Comparison of ENCODE assay signal across 15 cellular contexts in genomic region chr9:69184266-69184665, GRCh38. TPM values are rescaled to one million over a fixed set of nuclear protein-coding genes. Genes with fewer than 3 reads are reported as not detected.
A peak's percentile ranks its signal among the peaks of the same experiment; 100 is the strongest.
DNase-seq lines count a peak whose midpoint lies in the region; TF ChIP-seq lines count a peak whose summit lies in the region.
"Had no signal": no experiment of that assay in that cellular context is flagged by ENCODE, and none has a peak within 500 bp of the region (broad histone marks: within the 10 kb centered on the region; RNA-seq: fewer than 3 reads in every experiment).

No MANE protein-coding gene starts in this region.

- H2BK20ac ChIP-seq in H9 (ENCODE audit: low read depth, low read length, poor library complexity, severe bottlenecking) = no peak overlapping the region

- H3K27ac ChIP-seq in H9 (ENCODE audit: insufficient read length, low read depth, low read length) (no peak overlapping the region), thymus (ENCODE audit: low read depth) (peak overlapping the region; percentile 18), Peyer's patch (no peak overlapping the region)

- no CpG with 5 or more reads among the region's 5 CpGs for WGBS in H9 (ENCODE audit: extremely low coverage, insufficient read length, low lambda C conversion rate)
- WGBS in thymus = 95% methylated on average over 5 of the region's 5 CpGs

- H3K23me2 ChIP-seq in H9 (ENCODE audit: insufficient read length, low read depth, low read length, poor library complexity, severe bottlenecking) = no peaks in the 10 kb centered on the region

- H3K36me3 ChIP-seq in thymus (ENCODE audit: control insufficient read depth, insufficient read depth) = no peaks in the 10 kb centered on the region
- peaks cover 0 to 6% (median 0%) of the 10 kb centered on the region in 3 donors for H3K36me3 ChIP-seq in Peyer's patch

- TF ChIP-seq POLR2A in Peyer's patch (IDR thresholded peaks at IDR 0.05) = no peak

- H3T11ph ChIP-seq in H9 (ENCODE audit: low read length) = no peak overlapping the region

- TF ChIP-seq CTCF in H9 (conservative IDR thresholded peaks at IDR 0.05) (no peak), nephron (IDR thresholded peaks at IDR 0.05; ENCODE audit: unreplicated experiment in 3 of 3) (no peak), Peyer's patch (IDR thresholded peaks at IDR 0.05) (no peak)

- H4K5ac ChIP-seq in H9 (ENCODE audit: insufficient read length, low read depth, low read length) = no peak overlapping the region

- H2BK5ac ChIP-seq in H9 (ENCODE audit: insufficient read length, low read length) = no peak overlapping the region

- H3K36me3 Mint-ChIP-seq in H9 (ENCODE audit: insufficient read depth in 1 of 3, low read depth in 3 of 3) (peaks cover 2 to 23% (median 14%) of the 10 kb centered on the region in 3 experiments; a peak in 6 of 7 replicates), nephron (ENCODE audit: low read depth) (no peaks in the 10 kb centered on the region)
- H3K36me3 Mint-ChIP-seq in dendritic cell treated with granulocyte-macrophage colony-stimulating factor and Interleukin-4, amounts not matched to agents 40 ng/mL and 50 ng/mL, for 4 days (ENCODE audit: low read depth) = peaks cover 9% of the 10 kb centered on the region

- H3K27me3 Mint-ChIP-seq in H9 (ENCODE audit: low read depth) (no peaks in the 10 kb centered on the region), nephron (ENCODE audit: low read depth) (no peaks in the 10 kb centered on the region)
- H3K27me3 Mint-ChIP-seq in dendritic cell treated with granulocyte-macrophage colony-stimulating factor and Interleukin-4, amounts not matched to agents 40 ng/mL and 50 ng/mL, for 4 days = no peaks in the 10 kb centered on the region
- H3K27me3 Mint-ChIP-seq: CD8-positive, alpha-beta memory T cell had no signal

- H3K4ac ChIP-seq in H9 (ENCODE audit: low read depth, low read length) = no peak overlapping the region

- H3K56ac ChIP-seq in H9 (ENCODE audit: insufficient read length, low read depth, low read length) = no peak overlapping the region

- H4K8ac ChIP-seq in H9 (replicated peaks; ENCODE audit: insufficient read length, low read depth, low read length) = no peak overlapping the region

- no peak overlapping the region for H2BK12ac ChIP-seq in H9 (ENCODE audit: insufficient read length, low read depth, low read length)

- H3K79me1 ChIP-seq in H9 (ENCODE audit: insufficient read depth, low read depth, low read length, poor library complexity, severe bottlenecking) = peaks cover 7% of the 10 kb centered on the region

- H3K23ac ChIP-seq in H9 (ENCODE audit: insufficient read length, low read depth, low read length) = no peak overlapping the region

- no peak overlapping the region for H3K4me3 Mint-ChIP-seq in H9
- H3K4me3 Mint-ChIP-seq in dendritic cell treated with granulocyte-macrophage colony-stimulating factor and Interleukin-4, amounts not matched to agents 40 ng/mL and 50 ng/mL, for 4 days = no peak overlapping the region
- no peak overlapping the region for H3K4me3 Mint-ChIP-seq in nephron
- H3K4me3 Mint-ChIP-seq: CD8-positive, alpha-beta memory T cell had no signal

- H3K4me1 Mint-ChIP-seq in H9 (peaks cover 12 to 25% of the 10 kb centered on the region in 2 experiments), nephron (peaks cover 29% of the 10 kb centered on the region)
- H3K4me1 Mint-ChIP-seq in dendritic cell treated with granulocyte-macrophage colony-stimulating factor and Interleukin-4, amounts not matched to agents 40 ng/mL and 50 ng/mL, for 4 days (ENCODE audit: low read depth) = peaks cover 47% of the 10 kb centered on the region

- H3K4me2 ChIP-seq in H9 (ENCODE audit: insufficient read depth, insufficient read length, low read length) = no peak overlapping the region

- no peak for DNase-seq in H9
- no peak for DNase-seq in activated effector memory CD4-positive, alpha-beta T cell treated with Interleukin-2 at 50 U/mL for 16 hours
- DNase-seq in Peyer's patch = no peak
- no peak for DNase-seq in germinal center (ENCODE audit: low spot score)
- DNase-seq: C1 segment of cervical spinal cord; CD8-positive, alpha-beta memory T cell; H7; NCI-H1417 treated with DMSO at 0.1 percent for 48 hours; NCI-H187 treated with DMSO at 0.1 percent for 48 hours; NCI-H226; NCI-H524; PC-3 had no signal

- H3K4me1 ChIP-seq in H9 (ENCODE audit: insufficient read depth, low read length) = no peaks in the 10 kb centered on the region; the same call in 1 of the 2 replicates
- no peaks in the 10 kb centered on the region for H3K4me1 ChIP-seq in thymus (ENCODE audit: control insufficient read depth, insufficient read depth, low read length)
- peaks cover 0 to 11% (median 0%) of the 10 kb centered on the region in 4 donors for H3K4me1 ChIP-seq in Peyer's patch

- H3K18ac ChIP-seq in H9 (ENCODE audit: insufficient read length, low read depth, low read length) = no peak overlapping the region

- H3K9ac ChIP-seq in H9 (ENCODE audit: extremely low read depth, insufficient read length, low read length) = no peak overlapping the region

- H2AFZ ChIP-seq in H9 (ENCODE audit: low read length) = no peak overlapping the region

- peaks cover 11% of the 10 kb centered on the region; the same call in 1 of the 2 replicates for H3K79me2 ChIP-seq in H9 (ENCODE audit: insufficient read depth, low read length)

- H3K9me3 Mint-ChIP-seq in H9 (no peaks in the 10 kb centered on the region), nephron (no peaks in the 10 kb centered on the region)
- no peaks in the 10 kb centered on the region for H3K9me3 Mint-ChIP-seq in dendritic cell treated with granulocyte-macrophage colony-stimulating factor and Interleukin-4, amounts not matched to agents 40 ng/mL and 50 ng/mL, for 4 days
- H3K9me3 Mint-ChIP-seq: CD8-positive, alpha-beta memory T cell had no signal

- H3K4me3 ChIP-seq in thymus (ENCODE audit: low read length) (no peak overlapping the region), Peyer's patch (no peak overlapping the region)

- no peak overlapping the region for H2AK5ac ChIP-seq in H9 (ENCODE audit: insufficient read length, low read length)

- H2BK120ac ChIP-seq in H9 (ENCODE audit: low read depth, low read length, poor library complexity, severe bottlenecking) = no peak overlapping the region

- no peaks in the 10 kb centered on the region for H3K9me3 ChIP-seq in H9 (ENCODE audit: control insufficient read depth, low read depth, low read length)
- H3K9me3 ChIP-seq in thymus (ENCODE audit: control insufficient read depth) = no peaks in the 10 kb centered on the region
- no peaks in the 10 kb centered on the region for H3K9me3 ChIP-seq in Peyer's patch

- no peaks in the 10 kb centered on the region for H4K20me1 ChIP-seq in H9 (ENCODE audit: control insufficient read depth, insufficient read depth, insufficient read length)

- H2BK15ac ChIP-seq in H9 (ENCODE audit: low read depth, low read length) = no peak overlapping the region

- intact Hi-C loops in dendritic cell treated with granulocyte-macrophage colony-stimulating factor and Interleukin-4, amounts not matched to agents 40 ng/mL and 50 ng/mL, for 4 days (cut with micrococcal nuclease) = loop anchor here (10.0 kb wide), 1 partner anchor 571 kb away; no protein-coding TSS in a partner anchor

- no peak overlapping the region for H4K91ac ChIP-seq in H9 (ENCODE audit: insufficient read length, low read depth, low read length)

- H3K14ac ChIP-seq in H9 (ENCODE audit: insufficient read depth, low read length) = no peak overlapping the region

- peak overlapping the region in 2 of 3 experiments; percentile 59 to 82; a peak in 2 of 7 replicates for H3K27ac Mint-ChIP-seq in H9
- H3K27ac Mint-ChIP-seq in dendritic cell treated with granulocyte-macrophage colony-stimulating factor and Interleukin-4, amounts not matched to agents 40 ng/mL and 50 ng/mL, for 4 days = peak overlapping the region; percentile 27
- peak overlapping the region in 2 of 3 experiments; percentile 29 for H3K27ac Mint-ChIP-seq in nephron
- H3K27ac Mint-ChIP-seq: CD8-positive, alpha-beta memory T cell had no signal

- no peaks in the 10 kb centered on the region for H3K27me3 ChIP-seq in H9 (ENCODE audit: insufficient read depth, low read length)
- no peaks in the 10 kb centered on the region for H3K27me3 ChIP-seq in thymus (ENCODE audit: control insufficient read depth, insufficient read depth)
- H3K27me3 ChIP-seq in Peyer's patch = no peaks in the 10 kb centered on the region

RNA-seq across cellular contexts. Expression of gene TJP2, which starts 10.2 kb away (rescaled TPM):
- 130 and 133 TPM in 2 replicates for total RNA-seq in H9 (2021)
- 45.3 TPM for polyA plus RNA-seq in thymus
- total RNA-seq in Peyer's patch = 100 to 1,000 TPM; 102 to 405 (median 263) TPM
